ENCODE assay signal across 29 cellular contexts in genomic region chr1:241622708-241623107, GRCh38. TPM values are rescaled to one million over a fixed set of nuclear protein-coding genes. Genes with fewer than 3 reads are reported as not detected.
DNase-seq lines count a peak whose midpoint lies in the region; ATAC-seq, FAIRE-seq and TF ChIP-seq lines count a peak whose summit lies in the region.
"Had no signal": no experiment of that assay in that cellular context is flagged by ENCODE, and none has a peak within 500 bp of the region (broad histone marks: within the 10 kb centered on the region; RNA-seq: fewer than 3 reads in every experiment).

No MANE protein-coding gene starts in this region.

- TSS peak; percentile 12 for BruUV-seq in HepG2 (replicated peaks; lab: Mats Ljungman, UMichigan)

- no peak overlapping the region for H3K4me2 ChIP-seq in HepG2 (ENCODE audit: low read depth, low read length)
- H3K4me2 ChIP-seq: PC-9 had no signal

- H3K9ac ChIP-seq in HepG2 (ENCODE audit: insufficient read depth, low read depth, low read length): no peak overlapping the region

- TF ChIP-seq CTCF in right atrium auricular region (IDR thresholded peaks at IDR 0.05) (no peak), HepG2 (CRISPR knock-in tag; IDR thresholded peaks at IDR 0.05) (no peak), vagina (IDR thresholded peaks at IDR 0.05) (no peak)

- H3K36me3 ChIP-seq in right atrium auricular region (no peaks in the 10 kb centered on the region), HepG2 (replicated peaks in 1 of 2; ENCODE audit: control insufficient read depth in 1 of 2, insufficient read depth in 2 of 2, low read length in 2 of 2) (no peaks in the 10 kb centered on the region), vagina (no peaks in the 10 kb centered on the region)

- no peak for FAIRE-seq in HepG2 (lab: Jason Lieb, UNC)
- FAIRE-seq: GM12878 had no signal

- H4K20me1 ChIP-seq in HepG2 (ENCODE audit: insufficient read depth, low read length): no peaks in the 10 kb centered on the region

- DNase-seq in Right ventricle myocardium inferior (ENCODE audit: missing footprints): no peak
- DNase-seq in right atrium auricular region (ENCODE audit: low spot score): no peak
- peak; percentile 39 for DNase-seq in astrocyte of the hippocampus (ENCODE audit: low read depth, low spot score)
- no peak for DNase-seq in HepG2 (ENCODE audit: low spot score)
- peak; percentile 56 for DNase-seq in superior temporal gyrus (ENCODE audit: extremely low spot score)
- DNase-seq in vagina (ENCODE audit: extremely low spot score in 2 of 2): no peak
- DNase-seq: CD8-positive, alpha-beta memory T cell; DMS79; EL; GDM1; H7; NCI-H2029 treated with DMSO at 0.1 percent for 48 hours; NCI-H2227 treated with DMSO at 0.1 percent for 48 hours; NCI-H526 treated with DMSO at 0.1 percent for 48 hours; PC-9; SHP77 had no signal

- WGBS in HepG2 (ENCODE audit: low lambda C conversion rate): over 99% methylated on average over 5 of the region's 5 CpGs

- H3K79me2 ChIP-seq in HepG2 (ENCODE audit: insufficient read depth, low read length): no peaks in the 10 kb centered on the region

- intact Hi-C loops in Right ventricle myocardium inferior (cut with DNase I): no loop called here
- intact Hi-C loops in HepG2 (cut with micrococcal nuclease; ENCODE audit: unreplicated experiment): no loop called here
- intact Hi-C loops in vagina (cut with DNase I): no loop called here

- POLR2A ChIA-PET in HepG2 (lab: Yijun Ruan, JAX): no interaction called here

- H3K27ac ChIP-seq in right atrium auricular region (no peak overlapping the region), HepG2 (ENCODE audit: extremely low read length, insufficient read depth, low read length) (no peak overlapping the region), vagina (no peak overlapping the region)
- H3K27ac ChIP-seq: 22Rv1, C4-2B, PC-9 had no signal

- H3K4me1 ChIP-seq in right atrium auricular region: no peaks in the 10 kb centered on the region
- no peaks in the 10 kb centered on the region for H3K4me1 ChIP-seq in HepG2 (ENCODE audit: insufficient read depth, low read length)
- peaks cover 2% of the 10 kb centered on the region for H3K4me1 ChIP-seq in vagina

- no peak for TF ChIP-seq EP300 in HepG2 (IDR thresholded peaks at IDR 0.05; ENCODE audit: low read depth in 2 of 2, low read length in 2 of 2)
- TF ChIP-seq EP300 in HepG2 (CRISPR knock-in tag; IDR thresholded peaks at IDR 0.05; ENCODE audit: borderline replicate concordance): no peak

- no peak for TF ChIP-seq RAD21 in HepG2 (CRISPR knock-in tag; IDR thresholded peaks at IDR 0.05)

- no peak overlapping the region for H3K4me3 ChIP-seq in right atrium auricular region
- H3K4me3 ChIP-seq in HepG2 (replicated peaks in 1 of 3; ENCODE audit: insufficient read depth in 1 of 3, low read depth in 2 of 3, low read length in 3 of 3): no peak overlapping the region
- no peak overlapping the region for H3K4me3 ChIP-seq in vagina
- H3K4me3 ChIP-seq: GM12878, K562, PC-9 had no signal

- H3K9me3 ChIP-seq in right atrium auricular region: no peaks in the 10 kb centered on the region
- no peaks in the 10 kb centered on the region for H3K9me3 ChIP-seq in HepG2 (ENCODE audit: low read length)
- no peaks in the 10 kb centered on the region for H3K9me3 ChIP-seq in vagina

- no peak overlapping the region for H2AFZ ChIP-seq in HepG2 (ENCODE audit: low read length)
- H2AFZ ChIP-seq: PC-9 had no signal

- CTCF ChIA-PET in HepG2 (lab: Yijun Ruan, JAX; ENCODE audit: low intra/inter-chr PET ratio, low total read pairs): no interaction called here

- in situ Hi-C loops in HepG2 (cut with HindIII; ENCODE audit: extremely low pct_ligation_motif_present, low pct_unique_long_range_greater_than_20kb): no loop called here

- peak; percentile 59 for ATAC-seq in Right ventricle myocardium inferior
- no peak for ATAC-seq in HepG2
- no peak for ATAC-seq in GM18861 (IDR thresholded peaks at IDR 0.05; ENCODE audit: unreplicated experiment)
- no peak for ATAC-seq in GM21528 (IDR thresholded peaks at IDR 0.05; ENCODE audit: low FRiP score, unreplicated experiment)
- ATAC-seq: GM12878, K562 had no signal

- no peak for TF ChIP-seq POLR2A in HepG2 (IDR thresholded peaks at IDR 0.05; ENCODE audit: insufficient read depth in 1 of 2, low read depth in 2 of 2, low read length in 2 of 2)
- no peak for TF ChIP-seq POLR2A in vagina (IDR thresholded peaks at IDR 0.05)

- no peaks in the 10 kb centered on the region for H3K27me3 ChIP-seq in right atrium auricular region
- no peaks in the 10 kb centered on the region for H3K27me3 ChIP-seq in HepG2 (ENCODE audit: control insufficient read depth in 1 of 2, insufficient read depth in 2 of 2, low read length in 2 of 2)
- no peaks in the 10 kb centered on the region for H3K27me3 ChIP-seq in vagina

RNA-seq across cellular contexts. Expression of gene CHML, which starts 17.5 kb away (rescaled TPM):
- total RNA-seq in Right ventricle myocardium inferior (6.6 TPM), right atrium auricular region (1 to 10 TPM; 2.7 to 3.2 TPM), HepG2 (2016; rRNA removed; fragmentation: Illumina TruSeq; extraction: Trizol) (16.7 and 21.0 TPM in 2 replicates), vagina (11.3 TPM)
- 1.2 and 1.5 TPM in 2 replicates for total RNA-seq in HepG2 (2016; cell fraction: cytosol; rRNA removed; fragmentation: Illumina TruSeq; extraction: Trizol; ENCODE audit: low read depth)
- total RNA-seq in HepG2 (2016; cell fraction: insoluble cytoplasmic fraction; rRNA removed; fragmentation: Illumina TruSeq; extraction: Trizol): 15.5 and 19.9 TPM in 2 replicates
- total RNA-seq in HepG2 (2016; cell fraction: membrane; rRNA removed; fragmentation: Illumina TruSeq; extraction: Trizol): 7.3 TPM in 2 replicates
- 27.0 and 27.7 TPM in 2 replicates for total RNA-seq in HepG2 (2016; cell fraction: nucleus; rRNA removed; fragmentation: Illumina TruSeq; extraction: Trizol)
- 5.2 TPM in 2 replicates for polyA plus RNA-seq in HepG2 (2011; rRNA removed)
- polyA plus RNA-seq in HepG2 (2011; cell fraction: cytosol; rRNA removed): 2.2 and 2.7 TPM in 2 replicates
- 7.1 and 7.8 TPM in 2 replicates for polyA plus RNA-seq in HepG2 (2011; cell fraction: nucleus; rRNA removed)
- 7.1 and 8.1 TPM in 2 replicates for polyA plus RNA-seq in HepG2 (2012)
- polyA plus RNA-seq in HepG2 (2016; cell fraction: cytosol; fragmentation: Illumina TruSeq; extraction: Trizol; ENCODE audit: low read depth): 0.27 and 0.35 TPM in 2 replicates
- 9.8 and 11.3 TPM in 2 replicates for polyA plus RNA-seq in HepG2 (2016; cell fraction: insoluble cytoplasmic fraction; fragmentation: Illumina TruSeq; extraction: Trizol; ENCODE audit: low read depth)
- 1.2 and 1.6 TPM in 2 replicates for polyA plus RNA-seq in HepG2 (2016; cell fraction: membrane; fragmentation: Illumina TruSeq; extraction: Trizol; ENCODE audit: low read depth)
- polyA plus RNA-seq in HepG2 (2016; cell fraction: nucleus; fragmentation: Illumina TruSeq; extraction: Trizol; ENCODE audit: insufficient read depth, low read depth): 16.7 and 19.0 TPM in 2 replicates
- polyA minus RNA-seq in HepG2 (2011; rRNA and poly(A)+ RNA removed; ENCODE audit: low replicate concordance): 34.4 and 211 TPM in 2 replicates
- polyA minus RNA-seq in HepG2 (2011; cell fraction: cytosol; rRNA and poly(A)+ RNA removed): 8.0 and 11.1 TPM in 2 replicates
- polyA minus RNA-seq in HepG2 (2011; cell fraction: nucleus; rRNA and poly(A)+ RNA removed): 44.5 and 48.6 TPM in 2 replicates

RNA-seq across cellular contexts. Expression of gene OPN3, which starts 17.5 kb away (rescaled TPM):
- total RNA-seq in Right ventricle myocardium inferior: 7.0 TPM
- total RNA-seq in right atrium auricular region: 1 to 10 TPM; 6.3 to 9.9 TPM
- total RNA-seq in HepG2 (2016; rRNA removed; fragmentation: Illumina TruSeq; extraction: Trizol): 17.2 and 17.4 TPM in 2 replicates
- total RNA-seq in HepG2 (2016; cell fraction: cytosol; rRNA removed; fragmentation: Illumina TruSeq; extraction: Trizol; ENCODE audit: low read depth): 10.2 and 13.6 TPM in 2 replicates
- 16.6 and 16.7 TPM in 2 replicates for total RNA-seq in HepG2 (2016; cell fraction: insoluble cytoplasmic fraction; rRNA removed; fragmentation: Illumina TruSeq; extraction: Trizol)
- 27.6 and 32.6 TPM in 2 replicates for total RNA-seq in HepG2 (2016; cell fraction: membrane; rRNA removed; fragmentation: Illumina TruSeq; extraction: Trizol)
- total RNA-seq in HepG2 (2016; cell fraction: nucleus; rRNA removed; fragmentation: Illumina TruSeq; extraction: Trizol): 9.9 and 12.6 TPM in 2 replicates
- 15.8 and 23.0 TPM in 2 replicates for polyA plus RNA-seq in HepG2 (2011; rRNA removed)
- polyA plus RNA-seq in HepG2 (2011; cell fraction: cytosol; rRNA removed): 11.8 and 19.2 TPM in 2 replicates
- polyA plus RNA-seq in HepG2 (2011; cell fraction: nucleus; rRNA removed): 5.3 and 5.8 TPM in 2 replicates
- polyA plus RNA-seq in HepG2 (2012): 19.0 and 21.9 TPM in 2 replicates
- polyA plus RNA-seq in HepG2 (2016; cell fraction: cytosol; fragmentation: Illumina TruSeq; extraction: Trizol; ENCODE audit: low read depth): 16.5 and 18.0 TPM in 2 replicates
- polyA plus RNA-seq in HepG2 (2016; cell fraction: insoluble cytoplasmic fraction; fragmentation: Illumina TruSeq; extraction: Trizol; ENCODE audit: low read depth): 21.8 and 24.0 TPM in 2 replicates
- polyA plus RNA-seq in HepG2 (2016; cell fraction: membrane; fragmentation: Illumina TruSeq; extraction: Trizol; ENCODE audit: low read depth): 30.5 and 31.8 TPM in 2 replicates
- polyA plus RNA-seq in HepG2 (2016; cell fraction: nucleus; fragmentation: Illumina TruSeq; extraction: Trizol; ENCODE audit: insufficient read depth, low read depth): 23.1 and 23.3 TPM in 2 replicates
- 13.5 and 35.7 TPM in 2 replicates for polyA minus RNA-seq in HepG2 (2011; rRNA and poly(A)+ RNA removed; ENCODE audit: low replicate concordance)
- polyA minus RNA-seq in HepG2 (2011; cell fraction: cytosol; rRNA and poly(A)+ RNA removed): 8.9 and 10.1 TPM in 2 replicates
- 7.6 and 10.9 TPM in 2 replicates for polyA minus RNA-seq in HepG2 (2011; cell fraction: nucleus; rRNA and poly(A)+ RNA removed)
- 15.5 TPM for total RNA-seq in vagina

RNA-seq across cellular contexts. Expression of gene WDR64, which starts 29.4 kb away (rescaled TPM):
- total RNA-seq in Right ventricle myocardium inferior: not detected
- not detected for total RNA-seq in right atrium auricular region
- not detected in 2 replicates for total RNA-seq in HepG2 (2016; rRNA removed; fragmentation: Illumina TruSeq; extraction: Trizol)
- not detected in 2 replicates for total RNA-seq in HepG2 (2016; cell fraction: cytosol; rRNA removed; fragmentation: Illumina TruSeq; extraction: Trizol; ENCODE audit: low read depth)
- not detected in 2 replicates for total RNA-seq in HepG2 (2016; cell fraction: insoluble cytoplasmic fraction; rRNA removed; fragmentation: Illumina TruSeq; extraction: Trizol)
- not detected in 2 replicates for total RNA-seq in HepG2 (2016; cell fraction: membrane; rRNA removed; fragmentation: Illumina TruSeq; extraction: Trizol)
- total RNA-seq in HepG2 (2016; cell fraction: nucleus; rRNA removed; fragmentation: Illumina TruSeq; extraction: Trizol): not detected in 2 replicates
- not detected in 2 replicates for polyA plus RNA-seq in HepG2 (2011; rRNA removed)
- not detected in 2 replicates for polyA plus RNA-seq in HepG2 (2011; cell fraction: cytosol; rRNA removed)
- not detected in 2 replicates for polyA plus RNA-seq in HepG2 (2011; cell fraction: nucleus; rRNA removed)
- polyA plus RNA-seq in HepG2 (2012): not detected in 2 replicates
- not detected in 2 replicates for polyA plus RNA-seq in HepG2 (2016; cell fraction: cytosol; fragmentation: Illumina TruSeq; extraction: Trizol; ENCODE audit: low read depth)
- polyA plus RNA-seq in HepG2 (2016; cell fraction: insoluble cytoplasmic fraction; fragmentation: Illumina TruSeq; extraction: Trizol; ENCODE audit: low read depth): not detected in 2 replicates
- not detected in 2 replicates for polyA plus RNA-seq in HepG2 (2016; cell fraction: membrane; fragmentation: Illumina TruSeq; extraction: Trizol; ENCODE audit: low read depth)
- not detected in 2 replicates for polyA plus RNA-seq in HepG2 (2016; cell fraction: nucleus; fragmentation: Illumina TruSeq; extraction: Trizol; ENCODE audit: insufficient read depth, low read depth)
- polyA minus RNA-seq in HepG2 (2011; rRNA and poly(A)+ RNA removed; ENCODE audit: low replicate concordance): not detected in 2 replicates
- not detected in 2 replicates for polyA minus RNA-seq in HepG2 (2011; cell fraction: cytosol; rRNA and poly(A)+ RNA removed)
- polyA minus RNA-seq in HepG2 (2011; cell fraction: nucleus; rRNA and poly(A)+ RNA removed): not detected in 2 replicates
- not detected for total RNA-seq in vagina
- total RNA-seq: B cell; CD8-positive, alpha-beta memory T cell; GM12878; H7; HT1080; LHCN-M2; MCF 10A; NCI-H460; PC-9; RPMI7951; SK-MEL-5 had no signal

Comparison
In these comparisons a context has a peak if more than half of its experiments do, and no peak if none do; other contexts are left out.
1. DNase-seq: peak in astrocyte of the hippocampus (single experiment) and superior temporal gyrus (single experiment); none in Right ventricle myocardium inferior (single experiment), right atrium auricular region (single experiment), HepG2 (single experiment) and vagina (0 of 2).